In genomic region chr11:62599909-62600308, GRCh38 we compare ENCODE assay signal across 8 cellular contexts. TPM values are rescaled to one million over a fixed set of nuclear protein-coding genes. Genes with fewer than 3 reads are reported as not detected.
DNase-seq lines count a peak whose midpoint lies in the region; ATAC-seq, FAIRE-seq and TF ChIP-seq lines count a peak whose summit lies in the region.

No MANE protein-coding gene starts in this region.

- peak overlapping the region; percentile 89 for H3K4me2 ChIP-seq in astrocyte (ENCODE audit: low read length)

- intact Hi-C loops in activated naive CD4-positive, alpha-beta T cell treated with anti-CD3 and anti-CD28 coated beads for 36 hours (cut with micrococcal nuclease) = loop anchor here (1.0 to 2.0 kb wide), 10 partner anchors 9 to 281 kb away; partner anchors contain the start of genes C11orf98, CSKMT, GANAB and HNRNPUL2

- H3K79me2 ChIP-seq in astrocyte (ENCODE audit: insufficient read depth, low read length) = peaks cover 63% of the 10 kb centered on the region

- H3K9ac ChIP-seq in astrocyte (ENCODE audit: low read length) (peak overlapping the region; percentile 98), liver (ENCODE audit: low read depth in 1 of 2, low read length in 2 of 2) (peak overlapping the region; percentile 89 to 92)

- H3K4me1 Mint-ChIP-seq in activated naive CD4-positive, alpha-beta T cell treated with anti-CD3 and anti-CD28 coated beads for 36 hours (ENCODE audit: low read depth) = peaks cover 40% of the 10 kb centered on the region
- peaks cover 20% of the 10 kb centered on the region for H3K4me1 Mint-ChIP-seq in astrocyte (ENCODE audit: low read depth, unreplicated experiment)

- peak overlapping the region; percentile 94 for H3K4me3 ChIP-seq in astrocyte (ENCODE audit: insufficient read depth, low read depth, low read length)
- peak overlapping the region in 2 of 3 donors; percentile 7 to 82 for H3K4me3 ChIP-seq in liver (ENCODE audit: low read depth in 1 of 3, low read length in 3 of 3)
- H3K4me3 ChIP-seq in tibial nerve = peak overlapping the region; percentile 79 to 99 (median 85)

- no peak for TF ChIP-seq POLR2A in tibial nerve (IDR thresholded peaks at IDR 0.05)

- no peaks in the 10 kb centered on the region for H3K27me3 Mint-ChIP-seq in activated naive CD4-positive, alpha-beta T cell treated with anti-CD3 and anti-CD28 coated beads for 36 hours (ENCODE audit: low read depth)
- H3K27me3 Mint-ChIP-seq in astrocyte (ENCODE audit: low read depth, unreplicated experiment) = peaks cover 6% of the 10 kb centered on the region

- no peak for TF ChIP-seq CTCF in astrocyte (IDR thresholded peaks at IDR 0.05; ENCODE audit: insufficient read depth, low read depth, low read length)
- no peak for TF ChIP-seq CTCF in liver (IDR thresholded peaks at IDR 0.05; ENCODE audit: low read depth, low read length, missing input control)
- no peak for TF ChIP-seq CTCF in tibial nerve (IDR thresholded peaks at IDR 0.05)

- peaks cover 26% of the 10 kb centered on the region for H3K4me1 ChIP-seq in astrocyte (ENCODE audit: insufficient read depth, low read length)
- H3K4me1 ChIP-seq in liver (ENCODE audit: control insufficient read depth in 4 of 4, insufficient read depth in 4 of 4, low read length in 3 of 4) = peaks cover 8 to 26% (median 18%) of the 10 kb centered on the region in 4 donors
- peaks cover 4 to 61% (median 28%) of the 10 kb centered on the region in 4 donors for H3K4me1 ChIP-seq in tibial nerve

- H3K36me3 ChIP-seq in astrocyte (ENCODE audit: insufficient read depth, low read length) (peaks cover 29% of the 10 kb centered on the region), liver (ENCODE audit: control insufficient read depth in 4 of 4, insufficient read depth in 3 of 4, low read depth in 1 of 4, low read length in 3 of 4) (peaks cover 10 to 37% (median 30%) of the 10 kb centered on the region in 4 donors), tibial nerve (peaks cover 5 to 47% (median 21%) of the 10 kb centered on the region in 3 donors)

- 67% methylated on average over 5 of the region's 5 CpGs for WGBS in liver
- 30 to 36% methylated on average over 5 of the region's 5 CpGs for WGBS in tibial nerve, 2 donors

- peak; percentile 76 for DNase-seq in activated naive CD4-positive, alpha-beta T cell treated with anti-CD3 and anti-CD28 coated beads for 36 hours
- no peak for DNase-seq in activated naive CD4-positive, alpha-beta T cell treated with Interleukin-2 at 50 U/mL for 16 hours
- DNase-seq in astrocyte (ENCODE audit: low read depth) (no peak), tibial nerve (ENCODE audit: low spot score in 2 of 2) (no peak), CD1c-positive myeloid dendritic cell (ENCODE audit: extremely low spot score) (no peak)

- no peaks in the 10 kb centered on the region for H3K9me3 ChIP-seq in astrocyte (ENCODE audit: insufficient read depth, low read depth, low read length)
- no peaks in the 10 kb centered on the region for H3K9me3 ChIP-seq in liver (ENCODE audit: control insufficient read depth in 4 of 4, low read length in 3 of 4)
- no peaks in the 10 kb centered on the region for H3K9me3 ChIP-seq in tibial nerve

- H3K27ac ChIP-seq in astrocyte (ENCODE audit: low read depth, low read length) (no peak overlapping the region), liver (ENCODE audit: low read depth in 1 of 2, low read length in 2 of 2) (peak overlapping the region in 1 of 2 donors; percentile 28), tibial nerve (peak overlapping the region; percentile 79 to 99 (median 98))

- CTCF ChIA-PET in activated naive CD4-positive, alpha-beta T cell treated with anti-CD3 and anti-CD28 coated beads for 36 hours (lab: Charles Lee) = interaction anchor here (1.1 to 2.1 kb wide), 3 partner anchors 12 to 39 kb away, joined by 3 to 15 read pairs (median 4); partner anchors contain the start of gene ROM1

- H3K4me3 Mint-ChIP-seq in activated naive CD4-positive, alpha-beta T cell treated with anti-CD3 and anti-CD28 coated beads for 36 hours = peak overlapping the region; percentile 91
- H3K4me3 Mint-ChIP-seq in astrocyte (ENCODE audit: unreplicated experiment) = peak overlapping the region; percentile 99

- no peak for ATAC-seq in esophagus mucosa
- no peak for ATAC-seq in HG03520 (IDR thresholded peaks at IDR 0.05; ENCODE audit: unreplicated experiment)

- peaks cover 69% of the 10 kb centered on the region for H3K36me3 Mint-ChIP-seq in activated naive CD4-positive, alpha-beta T cell treated with anti-CD3 and anti-CD28 coated beads for 36 hours (ENCODE audit: low read depth)
- peaks cover 52% of the 10 kb centered on the region for H3K36me3 Mint-ChIP-seq in astrocyte (ENCODE audit: low read depth, unreplicated experiment)

- no peaks in the 10 kb centered on the region for H3K27me3 ChIP-seq in astrocyte (ENCODE audit: insufficient read depth, low read length)
- H3K27me3 ChIP-seq in liver (ENCODE audit: control insufficient read depth in 4 of 4, insufficient read depth in 4 of 4, low read length in 3 of 4) = no peaks in the 10 kb centered on the region
- H3K27me3 ChIP-seq in tibial nerve = no peaks in the 10 kb centered on the region

- H4K20me1 ChIP-seq in astrocyte (ENCODE audit: insufficient read depth, low read length) = peaks cover 59% of the 10 kb centered on the region

- TF ChIP-seq EP300 in tibial nerve (IDR thresholded peaks at IDR 0.05) = no peak

- H3K27ac Mint-ChIP-seq in activated naive CD4-positive, alpha-beta T cell treated with anti-CD3 and anti-CD28 coated beads for 36 hours = peak overlapping the region; percentile 99
- H3K27ac Mint-ChIP-seq in astrocyte (ENCODE audit: unreplicated experiment) = peak overlapping the region; percentile 96

- no peaks in the 10 kb centered on the region for H3K9me3 Mint-ChIP-seq in activated naive CD4-positive, alpha-beta T cell treated with anti-CD3 and anti-CD28 coated beads for 36 hours
- H3K9me3 Mint-ChIP-seq in astrocyte (ENCODE audit: unreplicated experiment) = no peaks in the 10 kb centered on the region

- FAIRE-seq in astrocyte (lab: Jason Lieb, UNC) = no peak

- TF ChIP-seq RAD21 in liver (IDR thresholded peaks at IDR 0.05) = no peak

- H2AFZ ChIP-seq in astrocyte (ENCODE audit: low read depth, low read length) = no peak overlapping the region

TF ChIP-seq in liver, 16 proteins besides CTCF, POLR2A, EP300 and RAD21:
- TF ChIP-seq HNF4A (conservative IDR thresholded peaks at IDR 0.05) (no peak), ATF3 (IDR thresholded peaks at IDR 0.05) (no peak), NR2F2 (IDR thresholded peaks at IDR 0.05) (no peak), YY1 (IDR thresholded peaks at IDR 0.05) (no peak), HNF4G (IDR thresholded peaks at IDR 0.05) (no peak), TAF1 (conservative IDR thresholded peaks at IDR 0.05) (no peak), GABPA (IDR thresholded peaks at IDR 0.05 in 1 of 2, conservative IDR thresholded peaks at IDR 0.05 in 1 of 2) (no peak)

RNA-seq across cellular contexts. Expression of gene MTA2, which starts 1.8 kb away (rescaled TPM):
- total RNA-seq in activated naive CD4-positive, alpha-beta T cell treated with anti-CD3 and anti-CD28 coated beads for 36 hours = 100 to 1,000 TPM; 191 to 197 TPM
- total RNA-seq in astrocyte = 123 and 136 TPM in 2 replicates
- 10 to 100 TPM; 43.1 to 55.3 TPM for total RNA-seq in liver
- 10 to 100 TPM in 1 of 2 donors, 1 to 10 TPM in 1; 4.4 to 21.4 TPM for polyA plus RNA-seq in liver
- 10 to 100 TPM; 79.5 to 95.3 (median 88.8) TPM for total RNA-seq in tibial nerve
- 88.4 TPM for total RNA-seq in esophagus mucosa

RNA-seq across cellular contexts. Expression of gene TUT1, which starts 8.6 kb away (rescaled TPM):
- 10 to 100 TPM; 38.2 to 42.0 TPM for total RNA-seq in activated naive CD4-positive, alpha-beta T cell treated with anti-CD3 and anti-CD28 coated beads for 36 hours
- 16.8 and 18.3 TPM in 2 replicates for total RNA-seq in astrocyte
- total RNA-seq in liver = 10 to 100 TPM in 1 of 2 donors, 1 to 10 TPM in 1; 5.6 to 12.1 TPM
- 10 to 100 TPM; 15.2 to 15.8 TPM for polyA plus RNA-seq in liver
- total RNA-seq in tibial nerve = 10 to 100 TPM in 3 of 4 donors, 1 to 10 TPM in 1; 8.3 to 18.8 (median 14.2) TPM
- total RNA-seq in esophagus mucosa = 9.3 TPM

RNA-seq across cellular contexts. Expression of gene EML3, which starts 12.7 kb away (rescaled TPM):
- total RNA-seq in activated naive CD4-positive, alpha-beta T cell treated with anti-CD3 and anti-CD28 coated beads for 36 hours = 10 to 100 TPM; 81.8 to 97.1 TPM
- total RNA-seq in astrocyte (25.5 and 29.8 TPM in 2 replicates), liver (10 to 100 TPM in 1 of 2 donors, 1 to 10 TPM in 1; 6.0 to 17.2 TPM), tibial nerve (100 to 1,000 TPM in 2 of 4 donors, 10 to 100 TPM in 2; 64.9 to 138 (median 93.9) TPM), esophagus mucosa (64.9 TPM)
- polyA plus RNA-seq in liver = 10 to 100 TPM in 1 of 2 donors, 1 to 10 TPM in 1; 9.9 to 19.3 TPM

RNA-seq across cellular contexts. Expression of gene ROM1, which starts 13.1 kb away (rescaled TPM):
- 1 to 10 TPM in 1 of 2 experiments, under 1 TPM in 1; 0.52 to 1.0 TPM for total RNA-seq in activated naive CD4-positive, alpha-beta T cell treated with anti-CD3 and anti-CD28 coated beads for 36 hours
- total RNA-seq in astrocyte = 0.79 and 1.3 TPM in 2 replicates
- total RNA-seq in liver = 1 to 10 TPM in 1 of 2 donors, under 1 TPM in 1; 0.84 to 1.3 TPM
- 1 to 10 TPM in 1 of 2 donors, under 1 TPM in 1; 0.86 to 3.9 TPM for polyA plus RNA-seq in liver
- 10 to 100 TPM in 3 of 4 donors, 1 to 10 TPM in 1; 9.3 to 13.8 (median 11.2) TPM for total RNA-seq in tibial nerve
- total RNA-seq in esophagus mucosa = 4.9 TPM

RNA-seq across cellular contexts. Expression of gene B3GAT3, which starts 21.9 kb away (rescaled TPM):
- 10 to 100 TPM; 43.1 to 45.7 TPM for total RNA-seq in activated naive CD4-positive, alpha-beta T cell treated with anti-CD3 and anti-CD28 coated beads for 36 hours
- total RNA-seq in astrocyte = 52.4 and 54.5 TPM in 2 replicates
- 10 to 100 TPM; 13.1 TPM for total RNA-seq in liver
- polyA plus RNA-seq in liver = 10 to 100 TPM; 22.5 to 29.2 TPM
- total RNA-seq in tibial nerve = 10 to 100 TPM; 35.4 to 60.3 (median 50.7) TPM
- total RNA-seq in esophagus mucosa = 11.3 TPM
